1 cellular context compared by ENCODE assay signal in genomic region chr1:154129392-154129970, GRCh38.
TF ChIP-seq lines count a peak whose summit lies in the region.

No MANE protein-coding gene starts in this region.

TF ChIP-seq in A549, 52 proteins besides CTCF, POLR2A, EP300 and RAD21 (continued from another document):
- TF ChIP-seq REST (IDR thresholded peaks at IDR 0.05) (no peak), TP53 (CRISPR knock-in tag; IDR thresholded peaks at IDR 0.05) (no peak), RNF2 (IDR thresholded peaks at IDR 0.05; ENCODE audit: borderline replicate concordance, low read depth) (no peak)
